22 cellular contexts compared by ENCODE assay signal in genomic region chr20:8367679-8368078, GRCh38.
DNase-seq lines count a peak whose midpoint lies in the region; ATAC-seq and TF ChIP-seq lines count a peak whose summit lies in the region.
"Had no signal": no experiment of that assay in that cellular context is flagged by ENCODE, and none has a peak within 500 bp of the region (broad histone marks: within the 10 kb centered on the region; RNA-seq: fewer than 3 reads in every experiment).

No MANE protein-coding gene starts in this region.

- H3K36me3 Mint-ChIP-seq in activated T-helper 17 cell treated with anti-CD3 and anti-CD28 coated beads, Interleukin-2, amount 50 U/mL, for 72 hours (ENCODE audit: low read depth), result no peaks in the 10 kb centered on the region

- no peak for TF ChIP-seq CTCF in Peyer's patch (IDR thresholded peaks at IDR 0.05)

- no peak for TF ChIP-seq POLR2A in Peyer's patch (IDR thresholded peaks at IDR 0.05)

- H3K4me1 Mint-ChIP-seq in activated T-helper 17 cell treated with anti-CD3 and anti-CD28 coated beads, Interleukin-2, amount 50 U/mL, for 72 hours, result peaks cover 14% of the 10 kb centered on the region

- no peak overlapping the region for H3K27ac Mint-ChIP-seq in activated T-helper 17 cell treated with anti-CD3 and anti-CD28 coated beads, Interleukin-2, amount 50 U/mL, for 72 hours
- H3K27ac Mint-ChIP-seq: T-cell had no signal

- peak overlapping the region; percentile 2 to 58 (median 44); a peak in 19 of 22 replicates for H3K4me2 ChIP-seq in BLaER1 treated with 17β-estradiol and CSF1 and Interleukin-3, amounts not matched to agents 10 nM and 100 nM
- H3K4me2 ChIP-seq: A549, SK-N-SH had no signal

- peaks cover 0 to 18% (median 0%) of the 10 kb centered on the region in 11 experiments; a peak in 3 of 22 replicates for H4K20me1 ChIP-seq in BLaER1 treated with 17β-estradiol and CSF1 and Interleukin-3, amounts not matched to agents 10 nM and 100 nM

- H3K27me3 Mint-ChIP-seq in activated T-helper 17 cell treated with anti-CD3 and anti-CD28 coated beads, Interleukin-2, amount 50 U/mL, for 72 hours, result no peaks in the 10 kb centered on the region

- H3K27ac ChIP-seq in BLaER1 treated with 17β-estradiol and CSF1 and Interleukin-3, amounts not matched to agents 10 nM and 100 nM, result no peak overlapping the region
- H3K27ac ChIP-seq in Peyer's patch, result no peak overlapping the region
- H3K27ac ChIP-seq: A549, HL-60 had no signal

- no peak overlapping the region for H3K4me3 ChIP-seq in BLaER1 treated with 17β-estradiol and CSF1 and Interleukin-3, amounts not matched to agents 10 nM and 100 nM
- no peak overlapping the region for H3K4me3 ChIP-seq in Peyer's patch
- H3K4me3 ChIP-seq: A549 had no signal

- peak; percentile 47 for ATAC-seq in activated T-helper 17 cell treated with anti-CD3 and anti-CD28 coated beads, Interleukin-2, amount 50 U/mL, for 72 hours (replicated peaks)
- ATAC-seq: A549, T-cell had no signal

- no peaks in the 10 kb centered on the region for H3K27me3 ChIP-seq in BLaER1 treated with 17β-estradiol and CSF1 and Interleukin-3, amounts not matched to agents 10 nM and 100 nM
- H3K27me3 ChIP-seq in Peyer's patch, result no peaks in the 10 kb centered on the region

- DNase-seq in Kasumi-1 (lab: John Stamatoyannopoulos, UW), result peak; percentile 52 to 57
- DNase-seq in NOMO-1 treated with dmso at 0.1 percent for 144 hours (lab: John Stamatoyannopoulos, UW; ENCODE audit: unreplicated experiment), result peak; percentile 33
- DNase-seq in stimulated activated CD4-positive, alpha-beta T cell treated with anti-CD3 and anti-CD28 coated beads, Interleukin-12 subunit alpha, Interleukin-12 subunit beta, amount 100 ng/mL, for 4 hours, result no peak
- DNase-seq in stimulated activated CD4-positive, alpha-beta T cell treated with anti-CD3 and anti-CD28 coated beads, Interleukin-2, amount 100 ng/mL, for 24 hours, result no peak
- DNase-seq in medulla oblongata (ENCODE audit: extremely low spot score), result no peak
- no peak for DNase-seq in Peyer's patch
- DNase-seq: C1 segment of cervical spinal cord, DMS79 treated with DMSO at 0.1 percent for 48 hours, H7, NCI-H1048, NCI-H1436, NCI-H1930, NCI-H226, NCI-H524, RPMI8226, SHP77 treated with DMSO at 0.1 percent for 48 hours, SK-N-SH, T-cell had no signal

- H3K9me3 Mint-ChIP-seq in activated T-helper 17 cell treated with anti-CD3 and anti-CD28 coated beads, Interleukin-2, amount 50 U/mL, for 72 hours, result no peaks in the 10 kb centered on the region
- H3K9me3 Mint-ChIP-seq: T-cell had no signal

- H3K36me3 ChIP-seq in BLaER1 treated with 17β-estradiol and CSF1 and Interleukin-3, amounts not matched to agents 10 nM and 100 nM, result no peaks in the 10 kb centered on the region
- no peaks in the 10 kb centered on the region for H3K36me3 ChIP-seq in Peyer's patch

- H3K4me3 Mint-ChIP-seq in activated T-helper 17 cell treated with anti-CD3 and anti-CD28 coated beads, Interleukin-2, amount 50 U/mL, for 72 hours, result no peak overlapping the region
- H3K4me3 Mint-ChIP-seq: T-cell had no signal

- H3K4me1 ChIP-seq in BLaER1 treated with 17β-estradiol and CSF1 and Interleukin-3, amounts not matched to agents 10 nM and 100 nM, result peaks cover 6 to 26% (median 21%) of the 10 kb centered on the region in 10 experiments
- H3K4me1 ChIP-seq in Peyer's patch, result no peaks in the 10 kb centered on the region
- H3K4me1 ChIP-seq: A549 had no signal

- H3K9me3 ChIP-seq in BLaER1 treated with 17β-estradiol and CSF1 and Interleukin-3, amounts not matched to agents 10 nM and 100 nM (replicated peaks in 1 of 11), result no peaks in the 10 kb centered on the region
- no peaks in the 10 kb centered on the region for H3K9me3 ChIP-seq in Peyer's patch
- H3K9me3 ChIP-seq: A549, SK-N-SH had no signal

- no peak overlapping the region for H3K9ac ChIP-seq in BLaER1 treated with 17β-estradiol and CSF1 and Interleukin-3, amounts not matched to agents 10 nM and 100 nM
- H3K9ac ChIP-seq: SK-N-SH had no signal

Comparison
In these comparisons a context has a peak if more than half of its experiments do, and no peak if none do; other contexts are left out.
1. DNase-seq: peak in Kasumi-1 (2 of 2) and NOMO-1 treated with dmso at 0.1 percent for 144 hours (single experiment); none in stimulated activated CD4-positive, alpha-beta T cell treated with anti-CD3 and anti-CD28 coated beads, Interleukin-12 subunit alpha, Interleukin-12 subunit beta, amount 100 ng/mL, for 4 hours (single experiment), stimulated activated CD4-positive, alpha-beta T cell treated with anti-CD3 and anti-CD28 coated beads, Interleukin-2, amount 100 ng/mL, for 24 hours (0 of 2), medulla oblongata (single experiment) and Peyer's patch (0 of 3).